ENCODE assay signal across 39 cellular contexts in genomic region chr2:197759625-197760292, GRCh38. TPM values are rescaled to one million over a fixed set of nuclear protein-coding genes. Genes with fewer than 3 reads are reported as not detected.
"Had no signal": no experiment of that assay in that cellular context is flagged by ENCODE, and none has a peak within 500 bp of the region (broad histone marks: within the 10 kb centered on the region; RNA-seq: fewer than 3 reads in every experiment).

No MANE protein-coding gene starts in this region.

- DNase-seq: activated CD4-positive, alpha-beta T cell treated with anti-CD3 and anti-CD28 coated beads for 1 hour; activated CD4-positive, alpha-beta T cell treated with anti-CD3 and anti-CD28 coated beads, Interleukin-2, amount 10 ng/mL, durations not matched to agents 24 days and 14 days; activated CD4-positive, alpha-beta T cell treated with anti-CD3 and anti-CD28 coated beads, Interleukin-2, amount 50 U/mL, for 4 hours; activated CD4-positive, CD25-positive, alpha-beta regulatory T cell; activated CD8-positive, alpha-beta T cell treated with anti-CD3 and anti-CD28 coated beads for 36 hours; activated effector memory CD4-positive, alpha-beta T cell treated with anti-CD3 and anti-CD28 coated beads, Interleukin-2, amount 50 U/mL, for 16 hours; activated naive CD4-positive, alpha-beta T cell; activated naive CD4-positive, alpha-beta T cell treated with anti-CD3 and anti-CD28 coated beads, Interleukin-2, amount 50 U/mL, for 16 hours; activated naive CD8-positive, alpha-beta T cell treated with anti-CD3 and anti-CD28 coated beads for 36 hours; activated T-cell treated with anti-CD3 and anti-CD28 coated beads, Interleukin-2, amount 50 U/mL, for 1 hour; activated T-cell treated with anti-CD3 and anti-CD28 coated beads, Interleukin-2, amount 50 U/mL, for 72 hours; amniotic stem cell; aorta; brain microvascular endothelial cell; Karpas-422; NCI-H1105; NCI-H1436; NCI-H1694; NCI-H1930; NCI-H2081 treated with DMSO at 0.1 percent for 48 hours; NCI-H510A; NCI-H526; NCI-H748 treated with DMSO at 0.1 percent for 48 hours; NK-92 treated with Interleukin-12 subunit alpha and Interleukin-12 subunit beta, amount 100 ng/mL, for 24 hours; PC-9; SIG-M5; T-helper 1 cell; T-helper 2 cell; T-helper 9 cell had no signal

- FAIRE-seq: RCC 7860 had no signal

- H3K27ac ChIP-seq: brain microvascular endothelial cell, PC-9, RWPE1, VCaP had no signal

- H2AFZ ChIP-seq: PC-9 had no signal

- H3K36me3 ChIP-seq: brain microvascular endothelial cell had no signal

- H3K27me3 ChIP-seq: brain microvascular endothelial cell had no signal

- H3K4me2 ChIP-seq: PC-9 had no signal

- H3K4me3 ChIP-seq: PC-9 had no signal

- ATAC-seq: activated CD8-positive, alpha-beta T cell treated with anti-CD3 and anti-CD28 coated beads for 36 hours; activated T-cell treated with anti-CD3 and anti-CD28 coated beads, Interleukin-2, amount 50 U/mL, for 72 hours; activated T-helper 17 cell treated with anti-CD3 and anti-CD28 coated beads, Interleukin-2, amount 50 U/mL, for 72 hours; Right ventricle myocardium inferior; SK-N-SH treated with all-trans-retinoic acid at 6 μM for 48 hours had no signal

RNA-seq across cellular contexts. Expression of gene BOLL, which starts 25.4 kb away (rescaled TPM):
- total RNA-seq: activated CD4-positive, alpha-beta T cell treated with anti-CD3 and anti-CD28 coated beads, Interleukin-2, amount 10 ng/mL, durations not matched to agents 24 days and 14 days; activated CD8-positive, alpha-beta memory T cell treated with anti-CD3 and anti-CD28 coated beads for 36 hours; activated CD8-positive, alpha-beta T cell treated with anti-CD3 and anti-CD28 coated beads for 36 hours; activated naive CD8-positive, alpha-beta T cell treated with anti-CD3 and anti-CD28 coated beads for 36 hours; activated T-helper 17 cell treated with anti-CD3 and anti-CD28 coated beads, Interleukin-2, amount 50 U/mL, for 72 hours; aorta; MCF 10A; OCI-LY7; PC-9; Right ventricle myocardium inferior; SK-MEL-5 had no signal
- polyA plus RNA-seq: aorta had no signal

RNA-seq across cellular contexts. Expression of gene PLCL1, which starts 44.6 kb away (rescaled TPM):
- total RNA-seq: PC-9 had no signal
